11 cellular contexts compared by ENCODE assay signal in genomic region chr2:209473930-209474419, GRCh38. TPM values are rescaled to one million over a fixed set of nuclear protein-coding genes. Genes with fewer than 3 reads are reported as not detected.
DNase-seq lines count a peak whose midpoint lies in the region; ATAC-seq lines count a peak whose summit lies in the region.
"Had no signal": no experiment of that assay in that cellular context is flagged by ENCODE, and none has a peak within 500 bp of the region (broad histone marks: within the 10 kb centered on the region; RNA-seq: fewer than 3 reads in every experiment).

No MANE protein-coding gene starts in this region.

- H4K8ac ChIP-seq in mesenchymal stem cell (ENCODE audit: low read length): no peak overlapping the region

- no peak overlapping the region for H2BK5ac ChIP-seq in mesenchymal stem cell (ENCODE audit: low read depth, low read length, poor library complexity, severe bottlenecking)

- no peak overlapping the region for H4K91ac ChIP-seq in mesenchymal stem cell (ENCODE audit: low read length)

- no peak overlapping the region for H3K4me3 ChIP-seq in mesenchymal stem cell (ENCODE audit: insufficient read depth in 1 of 2, low read depth in 1 of 2, low read length in 2 of 2)
- H3K4me3 ChIP-seq: Peyer's patch had no signal

- H3K18ac ChIP-seq in mesenchymal stem cell (ENCODE audit: low read depth in 1 of 2, low read length in 2 of 2): no peak overlapping the region

- peak overlapping the region; percentile 3 for H3K9ac ChIP-seq in mesenchymal stem cell (ENCODE audit: low read length)

- peak; percentile 31 for DNase-seq in DMS53 treated with DMSO at 0.1 percent for 48 hours (lab: John Stamatoyannopoulos, UW; ENCODE audit: unreplicated experiment)
- DNase-seq in LHCN-M2 (ENCODE audit: low read depth): peak; percentile 92
- peak; percentile 97 for DNase-seq in amniotic epithelial cell (ENCODE audit: low read depth)
- peak; percentile 85 for DNase-seq in mesenchymal stem cell
- DNase-seq in activated gamma-delta T cell treated with Interleukin-2 at 50 U/mL for 16 hours: no peak
- no peak for DNase-seq in NCI-H1092 (lab: John Stamatoyannopoulos, UW)
- DNase-seq: activated effector memory CD4-positive, alpha-beta T cell treated with Interleukin-2 at 50 U/mL for 16 hours; Peyer's patch; small intestine had no signal

- no peak overlapping the region for H2AK5ac ChIP-seq in mesenchymal stem cell (ENCODE audit: low read length, severe bottlenecking)

- no peaks in the 10 kb centered on the region for H3K4me1 ChIP-seq in mesenchymal stem cell (ENCODE audit: control insufficient read depth, insufficient read depth, low read depth, low read length)
- H3K4me1 ChIP-seq: Peyer's patch had no signal

- no peak overlapping the region for H2BK15ac ChIP-seq in mesenchymal stem cell (ENCODE audit: low read depth, poor library complexity, severe bottlenecking)

- WGBS in mesenchymal stem cell: 0% methylated on average over 2 of the region's 3 CpGs

- no peak overlapping the region for H3K14ac ChIP-seq in mesenchymal stem cell (ENCODE audit: low read length in 2 of 2)

- H3K23ac ChIP-seq in mesenchymal stem cell (ENCODE audit: low read length in 2 of 2): no peak overlapping the region

- no peak overlapping the region for H2BK120ac ChIP-seq in mesenchymal stem cell (ENCODE audit: low read depth, low read length)

- ATAC-seq in GM21786 (IDR thresholded peaks at IDR 0.05; ENCODE audit: unreplicated experiment) (no peak), HG03520 (IDR thresholded peaks at IDR 0.05; ENCODE audit: unreplicated experiment) (no peak)

- H2BK12ac ChIP-seq in mesenchymal stem cell (ENCODE audit: low read length in 2 of 2): no peak overlapping the region

- H3K79me1 ChIP-seq in mesenchymal stem cell (replicated peaks; ENCODE audit: low read length, poor library complexity, severe bottlenecking): no peaks in the 10 kb centered on the region

- H3K9me3 ChIP-seq in mesenchymal stem cell (ENCODE audit: control insufficient read depth, low read length): no peaks in the 10 kb centered on the region
- H3K9me3 ChIP-seq: Peyer's patch had no signal

- H2AFZ ChIP-seq in mesenchymal stem cell (ENCODE audit: low read depth, low read length): no peak overlapping the region

- no peak overlapping the region for H3K4ac ChIP-seq in mesenchymal stem cell (ENCODE audit: low read depth in 1 of 2, low read length in 2 of 2)

- H3K27me3 ChIP-seq in mesenchymal stem cell (ENCODE audit: control insufficient read depth in 1 of 2, insufficient read depth in 1 of 2, low read length in 2 of 2): no peaks in the 10 kb centered on the region
- H3K27me3 ChIP-seq: Peyer's patch had no signal

- no peak overlapping the region for H3K4me2 ChIP-seq in mesenchymal stem cell (ENCODE audit: low read length, poor library complexity, severe bottlenecking)

- no peaks in the 10 kb centered on the region for H3K36me3 ChIP-seq in mesenchymal stem cell (ENCODE audit: control insufficient read depth in 1 of 2, insufficient read depth in 2 of 2, low read depth in 1 of 2, low read length in 2 of 2)
- H3K36me3 ChIP-seq: Peyer's patch had no signal

- H3K27ac ChIP-seq in mesenchymal stem cell (ENCODE audit: low read length, poor library complexity, severe bottlenecking): no peak overlapping the region
- H3K27ac ChIP-seq: Peyer's patch had no signal

RNA-seq across cellular contexts. Expression of gene MAP2, which starts 50.1 kb away (rescaled TPM):
- 0.06 and 0.23 TPM in 2 replicates for total RNA-seq in LHCN-M2 (2014; rRNA removed)
- polyA plus RNA-seq in LHCN-M2 (2012): 0.64 TPM
- polyA plus RNA-seq in mesenchymal stem cell (2013, experiment 1 of 2): 0.54 TPM
- 0.66 TPM for polyA plus RNA-seq in mesenchymal stem cell (2013, experiment 2 of 2)

Comparison
In these comparisons a context has a peak if more than half of its experiments do, and no peak if none do; other contexts are left out.
1. DNase-seq: peak in DMS53 treated with DMSO at 0.1 percent for 48 hours (single experiment), LHCN-M2 (single experiment), amniotic epithelial cell (single experiment) and mesenchymal stem cell (single experiment); none in activated gamma-delta T cell treated with Interleukin-2 at 50 U/mL for 16 hours (single experiment) and NCI-H1092 (single experiment).